Comparison of ENCODE assay signal across 8 cellular contexts in genomic region chr17:17041571-17042380, GRCh38. TPM values are rescaled to one million over a fixed set of nuclear protein-coding genes. Genes with fewer than 3 reads are reported as not detected.
DNase-seq lines count a peak whose midpoint lies in the region; ATAC-seq, FAIRE-seq and TF ChIP-seq lines count a peak whose summit lies in the region.

No MANE protein-coding gene starts in this region.

- H3K27ac Mint-ChIP-seq in chondrocyte (ENCODE audit: unreplicated experiment), result peak overlapping the region; percentile 91

- peak; percentile 89 for FAIRE-seq in GM19239 (lab: Jason Lieb, UNC)

- DNase-seq in Ammon's horn (ENCODE audit: low spot score) (peak; percentile 99), GM19239 (ENCODE audit: insufficient read length, low spot score) (peak; percentile 98), NCI-H460 (ENCODE audit: extremely low read depth, low read depth) (peak; percentile 95), chondrocyte (ENCODE audit: low spot score) (peak; percentile 99), kidney tubule cell (ENCODE audit: low spot score) (peak; percentile 97)
- peak; percentile 94 to 96 for DNase-seq in activated CD4-positive, alpha-beta T cell treated with anti-CD3 and anti-CD28 coated beads for 24 hours (ENCODE audit: low read depth in 2 of 2)
- peak; percentile 92 to 97 for DNase-seq in stimulated activated CD4-positive, alpha-beta T cell treated with anti-CD3 and anti-CD28 coated beads, Interleukin-15, amount 100 ng/mL, for 48 hours (ENCODE audit: low read depth in 2 of 2)

- peak overlapping the region; percentile 67 for H3K4me3 Mint-ChIP-seq in chondrocyte (ENCODE audit: unreplicated experiment)

- no peak for TF ChIP-seq CTCF in chondrocyte (IDR thresholded peaks at IDR 0.05)

- peaks cover 62% of the 10 kb centered on the region for H3K4me1 Mint-ChIP-seq in chondrocyte (ENCODE audit: low read depth)

- ATAC-seq in HG03439 (IDR thresholded peaks at IDR 0.05; ENCODE audit: unreplicated experiment), result peak; percentile 91

- H3K36me3 Mint-ChIP-seq in chondrocyte (ENCODE audit: low read depth), result no peaks in the 10 kb centered on the region

- no peaks in the 10 kb centered on the region for H3K27me3 Mint-ChIP-seq in chondrocyte (ENCODE audit: low read depth)

- H3K9me3 Mint-ChIP-seq in chondrocyte (ENCODE audit: low read depth), result no peaks in the 10 kb centered on the region

RNA-seq across cellular contexts. Expression of gene MPRIP, which starts 0.5 kb away (rescaled TPM):
- total RNA-seq in NCI-H460 (2014; rRNA removed; shearing (Covaris generic)), result 80.2 and 87.9 TPM in 2 replicates
- 75.6 and 85.4 TPM in 2 replicates for polyA plus RNA-seq in NCI-H460 (2014; cell fraction: nucleus; rRNA removed)
- 197 to 352 TPM (median 345 TPM) in 3 replicates for total RNA-seq in chondrocyte

Comparison
In these comparisons a context has a peak if more than half of its experiments do, and no peak if none do; other contexts are left out.
1. Peak in every context shown above with its lines: DNase-seq and ATAC-seq.